ENCODE assay signal across 12 cellular contexts in the genomic region with DNA sequence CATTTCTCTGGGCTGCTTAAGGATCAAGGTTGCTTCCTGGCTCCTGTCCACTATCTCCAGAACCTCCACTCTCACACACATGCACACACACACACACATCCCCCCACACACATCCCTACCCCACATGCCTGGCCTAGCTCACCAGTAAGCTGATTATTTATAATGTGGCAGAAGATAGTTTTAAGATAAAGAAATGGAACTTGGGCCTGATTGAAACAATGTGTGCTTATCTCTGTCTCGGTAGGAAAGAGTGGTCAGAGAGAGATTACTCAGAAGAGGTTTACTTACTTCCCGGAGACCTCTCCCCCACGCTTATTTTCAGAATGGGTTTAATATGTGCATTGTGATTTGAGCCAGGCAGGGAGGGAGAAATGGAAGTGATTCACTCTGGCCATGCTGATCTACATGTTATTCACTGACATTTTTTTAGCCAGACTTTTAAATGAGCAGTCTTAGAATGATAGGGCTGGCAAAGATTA.
A peak's percentile ranks its signal among the peaks of the same experiment; 100 is the strongest.
DNase-seq lines count a peak whose midpoint lies in the region; ATAC-seq, FAIRE-seq and TF ChIP-seq lines count a peak whose summit lies in the region.
"Had no signal": no experiment of that assay in that cellular context is flagged by ENCODE, and none has a peak within 500 bp of the region (broad histone marks: within the 10 kb centered on the region; RNA-seq: fewer than 3 reads in every experiment).

No MANE protein-coding gene starts in this region.

- H3K27ac ChIP-seq in K562 (ENCODE audit: extremely low read depth, low read depth, low read length) (no peak overlapping the region), left lung (no peak overlapping the region)
- H3K27ac ChIP-seq: skin epidermis had no signal

- DNase-seq in AG08395 (ENCODE audit: low spot score), result peak; percentile 62
- DNase-seq in HS-5 (ENCODE audit: low read depth), result peak; percentile 80
- DNase-seq in K562 (ENCODE audit: extremely low read depth in 1 of 4, low spot score in 3 of 4), result peak in 1 of 4 experiments; percentile 2
- no peak for DNase-seq in left lung
- no peak for DNase-seq in DMS53 treated with DMSO at 0.1 percent for 48 hours (lab: John Stamatoyannopoulos, UW; ENCODE audit: unreplicated experiment)
- DNase-seq in HuH-7.5 (ENCODE audit: low spot score), result no peak
- DNase-seq in iPS-NIHi11 (ENCODE audit: low spot score), result no peak
- DNase-seq: glutamatergic neuron, NCI-H146 had no signal

- H3K4me1 ChIP-seq in K562 (replicated peaks in 1 of 2; ENCODE audit: control insufficient read depth in 2 of 2, insufficient read depth in 2 of 2, low read length in 2 of 2), result no peaks in the 10 kb centered on the region
- H3K4me1 ChIP-seq in left lung, result no peaks in the 10 kb centered on the region

- intact Hi-C loops in K562 (cut with micrococcal nuclease) (no loop called here), left lung (cut with DNase I) (no loop called here)

- H3K9ac ChIP-seq in K562 (ENCODE audit: insufficient read depth in 1 of 2, low read depth in 2 of 2, low read length in 2 of 2), result no peak overlapping the region

- H2AFZ ChIP-seq in K562 (ENCODE audit: low read depth, low read length), result no peak overlapping the region

- POLR2A ChIA-PET in K562 (lab: Yijun Ruan, JAX), result no interaction called here

- no peaks in the 10 kb centered on the region for H3K9me1 ChIP-seq in K562 (ENCODE audit: control insufficient read depth, insufficient read depth, low read length)

- WGBS in K562 (ENCODE audit: insufficient coverage, low coverage, missing lambda C conversion rate), result 0% methylated on average over 3 of the region's 3 CpGs

- CTCF ChIA-PET in K562 (lab: Yijun Ruan, JAX; ENCODE audit: low intra/inter-chr PET ratio), result no interaction called here

- no peak for TF ChIP-seq RAD21 in K562 (CRISPR knock-in tag; conservative IDR thresholded peaks at IDR 0.05 in 1 of 2, IDR thresholded peaks at IDR 0.05 in 1 of 2)

- H3K9me3 ChIP-seq in K562 (replicated peaks; ENCODE audit: control insufficient read depth, insufficient read depth, low read depth, low read length) (no peaks in the 10 kb centered on the region), left lung (no peaks in the 10 kb centered on the region)

- no peak overlapping the region for H3K4me2 ChIP-seq in K562 (ENCODE audit: insufficient read depth, low read length)

- TF ChIP-seq EP300 in K562 (IDR thresholded peaks at IDR 0.05; ENCODE audit: low read length), result no peak

- H3K4me3 ChIP-seq in K562, result no peak overlapping the region
- H3K4me3 ChIP-seq in left lung, result no peak overlapping the region
- H3K4me3 ChIP-seq: skin epidermis had no signal

- no peaks in the 10 kb centered on the region for H4K20me1 ChIP-seq in K562 (replicated peaks; ENCODE audit: control insufficient read depth, insufficient read depth, low read length)

- no peak for FAIRE-seq in K562 (lab: Jason Lieb, UNC)
- FAIRE-seq: GM12891 had no signal

- no peak for TF ChIP-seq CTCF in K562 (IDR thresholded peaks at IDR 0.05 in 2 of 3, conservative IDR thresholded peaks at IDR 0.05 in 1 of 3; ENCODE audit: insufficient read depth in 2 of 3, low read depth in 1 of 3, low read length in 3 of 3)
- TF ChIP-seq CTCF in left lung (IDR thresholded peaks at IDR 0.05), result no peak

- no peak for TF ChIP-seq POLR2A in K562 (conservative IDR thresholded peaks at IDR 0.05)

- in situ Hi-C loops in K562 (cut with MboI), result no loop called here

- ATAC-seq in K562 (no peak), left lung (peak; percentile 72), GM18909 (IDR thresholded peaks at IDR 0.05; ENCODE audit: poor library complexity, unreplicated experiment) (no peak)

- no peaks in the 10 kb centered on the region for H3K79me2 ChIP-seq in K562 (ENCODE audit: control insufficient read depth, insufficient read depth, low read length)

- no peaks in the 10 kb centered on the region for H3K36me3 ChIP-seq in K562 (ENCODE audit: control insufficient read depth, insufficient read depth, low read length)
- H3K36me3 ChIP-seq in left lung, result no peaks in the 10 kb centered on the region

- H3K27me3 ChIP-seq in K562 (ENCODE audit: control insufficient read depth in 2 of 2, insufficient read depth in 2 of 2, low read length in 2 of 2) (no peaks in the 10 kb centered on the region), left lung (peaks cover 0 to 25% of the 10 kb centered on the region in 2 donors)

- BruUV-seq in K562 (replicated peaks; lab: Mats Ljungman, UMichigan), result no TSS peak

TF ChIP-seq in K562, 482 proteins besides CTCF, POLR2A, EP300 and RAD21:
- TF ChIP-seq KDM1A (IDR thresholded peaks at IDR 0.05) (peak; percentile 59; a peak in 3 of 4 replicates), NFRKB (IDR thresholded peaks at IDR 0.05; ENCODE audit: low read depth) (no peak), ARID1B (IDR thresholded peaks at IDR 0.05) (peak; percentile 23; the same call in 1 of the 2 replicates), NFIC (IDR thresholded peaks at IDR 0.05) (0 out of 2 replicates have a peak, but pooled peaks have one; percentile 7), CBFA2T3 (IDR thresholded peaks at IDR 0.05) (peak; percentile 71), CTBP1 (IDR thresholded peaks at IDR 0.05; ENCODE audit: borderline replicate concordance) (no peak), PHF20 (IDR thresholded peaks at IDR 0.05; ENCODE audit: partially characterized antibody) (no peak), ZEB2 (IDR thresholded peaks at IDR 0.05) (no peak), POLR2AphosphoS2 (IDR thresholded peaks at IDR 0.05; ENCODE audit: low read length) (no peak), CBFA2T2 (conservative IDR thresholded peaks at IDR 0.05) (peak; percentile 47), TEAD4 (IDR thresholded peaks at IDR 0.05; ENCODE audit: low read length) (peak; percentile 65), TEAD4 (CRISPR knock-in tag; IDR thresholded peaks at IDR 0.05; ENCODE audit: borderline replicate concordance) (no peak), RB1 (IDR thresholded peaks at IDR 0.05; ENCODE audit: low read depth) (no peak), SOX6 (IDR thresholded peaks at IDR 0.05) (peak; percentile 13; the same call in 1 of the 2 replicates), TAL1 (IDR thresholded peaks at IDR 0.05) (peak; percentile 32; the same call in 1 of the 2 replicates), BRCA1 (IDR thresholded peaks at IDR 0.05) (no peak), BRCA1 (CRISPR knock-in tag; IDR thresholded peaks at IDR 0.05) (no peak), ZNF79 (CRISPR knock-in tag; IDR thresholded peaks at IDR 0.05; ENCODE audit: low read depth) (no peak)
- TF ChIP-seq, protein P1, sequence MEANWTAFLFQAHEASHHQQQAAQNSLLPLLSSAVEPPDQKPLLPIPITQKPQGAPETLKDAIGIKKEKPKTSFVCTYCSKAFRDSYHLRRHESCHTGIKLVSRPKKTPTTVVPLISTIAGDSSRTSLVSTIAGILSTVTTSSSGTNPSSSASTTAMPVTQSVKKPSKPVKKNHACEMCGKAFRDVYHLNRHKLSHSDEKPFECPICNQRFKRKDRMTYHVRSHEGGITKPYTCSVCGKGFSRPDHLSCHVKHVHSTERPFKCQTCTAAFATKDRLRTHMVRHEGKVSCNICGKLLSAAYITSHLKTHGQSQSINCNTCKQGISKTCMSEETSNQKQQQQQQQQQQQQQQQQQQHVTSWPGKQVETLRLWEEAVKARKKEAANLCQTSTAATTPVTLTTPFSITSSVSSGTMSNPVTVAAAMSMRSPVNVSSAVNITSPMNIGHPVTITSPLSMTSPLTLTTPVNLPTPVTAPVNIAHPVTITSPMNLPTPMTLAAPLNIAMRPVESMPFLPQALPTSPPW (CRISPR knock-in tag; IDR thresholded peaks at IDR 0.05), result 0 out of 2 replicates have a peak, but pooled peaks have one; percentile 14
- TF ChIP-seq, protein P2, sequence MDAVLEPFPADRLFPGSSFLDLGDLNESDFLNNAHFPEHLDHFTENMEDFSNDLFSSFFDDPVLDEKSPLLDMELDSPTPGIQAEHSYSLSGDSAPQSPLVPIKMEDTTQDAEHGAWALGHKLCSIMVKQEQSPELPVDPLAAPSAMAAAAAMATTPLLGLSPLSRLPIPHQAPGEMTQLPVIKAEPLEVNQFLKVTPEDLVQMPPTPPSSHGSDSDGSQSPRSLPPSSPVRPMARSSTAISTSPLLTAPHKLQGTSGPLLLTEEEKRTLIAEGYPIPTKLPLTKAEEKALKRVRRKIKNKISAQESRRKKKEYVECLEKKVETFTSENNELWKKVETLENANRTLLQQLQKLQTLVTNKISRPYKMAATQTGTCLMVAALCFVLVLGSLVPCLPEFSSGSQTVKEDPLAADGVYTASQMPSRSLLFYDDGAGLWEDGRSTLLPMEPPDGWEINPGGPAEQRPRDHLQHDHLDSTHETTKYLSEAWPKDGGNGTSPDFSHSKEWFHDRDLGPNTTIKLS (IDR thresholded peaks at IDR 0.05; ENCODE audit: borderline replicate concordance, low read depth), result no peak
TF ChIP-seq in K562: peak in this region for 9.

Comparison
In these comparisons a context has a peak if more than half of its experiments do, and no peak if none do; other contexts are left out.
1. DNase-seq: peak in AG08395 (single experiment) and HS-5 (single experiment); none in left lung (0 of 2), DMS53 treated with DMSO at 0.1 percent for 48 hours (single experiment), HuH-7.5 (single experiment) and iPS-NIHi11 (single experiment).